Comparison of ENCODE assay signal across 14 cellular contexts in genomic region chr11:132844956-132845355, GRCh38.
DNase-seq lines count a peak whose midpoint lies in the region; ATAC-seq and TF ChIP-seq lines count a peak whose summit lies in the region.
"Had no signal": no experiment of that assay in that cellular context is flagged by ENCODE, and none has a peak within 500 bp of the region (broad histone marks: within the 10 kb centered on the region; RNA-seq: fewer than 3 reads in every experiment).

No MANE protein-coding gene starts in this region.

- no peak for TF ChIP-seq CTCF in AG04449 (IDR thresholded peaks at IDR 0.05; ENCODE audit: insufficient read depth, low read length, missing control alignments)
- TF ChIP-seq CTCF in HFF-Myc (IDR thresholded peaks at IDR 0.05; ENCODE audit: low read depth, low read length, missing control alignments), result no peak
- TF ChIP-seq CTCF in RWPE2 (IDR thresholded peaks at IDR 0.05; ENCODE audit: poor library complexity, severe bottlenecking), result no peak
- no peak for TF ChIP-seq CTCF in fibroblast of villous mesenchyme (IDR thresholded peaks at IDR 0.05; ENCODE audit: insufficient read depth, low read depth, low read length)
- no peak for TF ChIP-seq CTCF in glutamatergic neuron (IDR thresholded peaks at IDR 0.05; ENCODE audit: partially characterized antibody, unreplicated experiment)
- no peak for TF ChIP-seq CTCF in dorsolateral prefrontal cortex (IDR thresholded peaks at IDR 0.05 in 54 of 56, conservative IDR thresholded peaks at IDR 0.05 in 2 of 56; ENCODE audit: low read depth in 1 of 56, partially characterized antibody in 56 of 56)

- peaks cover 6% of the 10 kb centered on the region for H3K4me1 Mint-ChIP-seq in glutamatergic neuron (ENCODE audit: low read depth, unreplicated experiment)

- no peaks in the 10 kb centered on the region for H3K9me3 Mint-ChIP-seq in glutamatergic neuron (ENCODE audit: unreplicated experiment)

- H3K4me3 Mint-ChIP-seq in glutamatergic neuron (ENCODE audit: unreplicated experiment), result no peak overlapping the region

- H3K27ac ChIP-seq in RWPE2 (ENCODE audit: poor library complexity, severe bottlenecking) (no peak overlapping the region), dorsolateral prefrontal cortex (peak overlapping the region in 3 of 59 donors; percentile 1 to 12 (median 5))
- H3K27ac ChIP-seq: WERI-Rb-1 had no signal

- no peaks in the 10 kb centered on the region for H3K9me3 ChIP-seq in RWPE2 (ENCODE audit: severe bottlenecking)
- H3K9me3 ChIP-seq: BE2C had no signal

- DNase-seq in AG04449 (ENCODE audit: low read depth, low spot score) (peak; percentile 88), HFF-Myc (ENCODE audit: extremely low read depth, low read depth) (peak; percentile 42), RWPE2 (ENCODE audit: low spot score) (no peak), fibroblast of villous mesenchyme (ENCODE audit: low read depth) (peak; percentile 7), glutamatergic neuron (no peak), NAMALWA (ENCODE audit: low spot score) (no peak), dorsolateral prefrontal cortex (no peak)
- DNase-seq: BE2C; foreskin melanocyte; left ventricle myocardium superior; NCI-H2171 treated with DMSO at 0.1 percent for 48 hours; stimulated activated CD4-positive, alpha-beta T cell treated with anti-CD3 and anti-CD28 coated beads, Interleukin-2, amount 100 ng/mL, for 24 hours; WERI-Rb-1 had no signal

- POLR2A ChIA-PET in AG04449 (lab: Yijun Ruan, JAX), result interaction anchor here (0.7 kb wide), 3 partner anchors 99 to 397 kb away, joined by 3 read pairs; no protein-coding TSS in a partner anchor

- H3K27me3 Mint-ChIP-seq in glutamatergic neuron (ENCODE audit: unreplicated experiment), result no peaks in the 10 kb centered on the region

- H3K27ac Mint-ChIP-seq in glutamatergic neuron (ENCODE audit: unreplicated experiment), result no peak overlapping the region

- no peaks in the 10 kb centered on the region for H3K36me3 Mint-ChIP-seq in glutamatergic neuron (ENCODE audit: unreplicated experiment)

- H3K36me3 ChIP-seq in RWPE2 (ENCODE audit: low read depth), result no peaks in the 10 kb centered on the region
- H3K36me3 ChIP-seq: BE2C, WERI-Rb-1 had no signal

- H3K4me1 ChIP-seq in RWPE2 (ENCODE audit: insufficient read depth, poor library complexity, severe bottlenecking), result peaks cover 3% of the 10 kb centered on the region
- H3K4me1 ChIP-seq: BE2C had no signal

- ATAC-seq in RWPE2 (ENCODE audit: low read depth) (peak; percentile 94), HG03565 (IDR thresholded peaks at IDR 0.05; ENCODE audit: unreplicated experiment) (no peak)
- ATAC-seq: left ventricle myocardium superior had no signal

- no peaks in the 10 kb centered on the region for H3K27me3 ChIP-seq in RWPE2 (ENCODE audit: insufficient read depth, poor library complexity, severe bottlenecking)
- no peaks in the 10 kb centered on the region for H3K27me3 ChIP-seq in dorsolateral prefrontal cortex
- H3K27me3 ChIP-seq: BE2C had no signal

- intact Hi-C loops in dorsolateral prefrontal cortex (cut with DNase I), result no loop called here

- CTCF ChIA-PET in AG04449 (lab: Yijun Ruan, JAX), result interaction anchor here (0.6 to 2.1 kb wide), 3 partner anchors 24 to 100 kb away, joined by 3 to 6 read pairs (median 3); no protein-coding TSS in a partner anchor

- no peak overlapping the region for H3K4me3 ChIP-seq in AG04449 (ENCODE audit: low read depth, low read length)
- no peak overlapping the region for H3K4me3 ChIP-seq in HFF-Myc (replicated peaks; ENCODE audit: low read depth, low read length)
- H3K4me3 ChIP-seq in RWPE2 (ENCODE audit: severe bottlenecking), result no peak overlapping the region
- H3K4me3 ChIP-seq in fibroblast of villous mesenchyme (ENCODE audit: low read depth, low read length), result no peak overlapping the region
- H3K4me3 ChIP-seq in dorsolateral prefrontal cortex, result no peak overlapping the region

Comparison
In these comparisons a context has a peak if more than half of its experiments do, and no peak if none do; other contexts are left out.
1. DNase-seq: peak in AG04449 (single experiment), HFF-Myc (single experiment) and fibroblast of villous mesenchyme (single experiment); none in RWPE2 (single experiment), glutamatergic neuron (single experiment), NAMALWA (single experiment) and dorsolateral prefrontal cortex (0 of 10).